ENCODE assay signal across 24 cellular contexts in the genomic region with DNA sequence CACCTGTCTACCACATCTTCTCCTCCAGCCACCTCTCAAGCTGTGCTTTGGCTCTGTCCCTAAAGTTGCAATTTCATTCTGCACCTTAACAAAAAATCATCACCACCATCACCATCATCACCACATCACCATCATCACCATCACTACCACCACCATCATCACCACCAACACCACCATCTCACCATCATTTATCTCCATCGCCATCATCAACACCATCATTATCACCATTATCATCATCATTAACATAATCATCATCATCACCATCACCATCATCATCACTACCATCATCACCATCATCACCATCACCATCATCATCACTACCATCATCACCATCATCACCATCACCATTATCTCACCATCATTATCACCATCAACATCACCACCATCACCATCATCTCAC.
"Had no signal": no experiment of that assay in that cellular context is flagged by ENCODE, and none has a peak within 500 bp of the region (broad histone marks: within the 10 kb centered on the region; RNA-seq: fewer than 3 reads in every experiment).

No MANE protein-coding gene starts in this region.

- H3K9me3 ChIP-seq: left ventricle myocardium inferior, ovary, right atrium auricular region, stomach, testis, thyroid gland, transverse colon, upper lobe of left lung had no signal

- FAIRE-seq: islet of Langerhans, kidney had no signal

- ATAC-seq: natural killer cell; sciatic nerve; stimulated activated naive B cell treated with anti-CD40 and anti-IgM and Interleukin-4, amounts not matched to agents 10 μg/mL and 1 μg/mL and 100 μg/mL, for 72 hours; stimulated activated naive CD8-positive, alpha-beta T cell treated with anti-CD3 and anti-CD28 coated beads, Interleukin-15, Interleukin-2, amounts not matched to agents 100 U/mL and 50 U/mL, for 24 hours had no signal

- H3K27me3 ChIP-seq: ovary, right atrium auricular region, stomach, testis, thyroid gland, transverse colon, upper lobe of left lung had no signal

- H3K4me1 ChIP-seq: left ventricle myocardium inferior, right atrium auricular region, stomach, testis, thyroid gland, transverse colon, upper lobe of left lung had no signal

- H3K36me3 ChIP-seq: left ventricle myocardium inferior, ovary, right atrium auricular region, stomach, thyroid gland, transverse colon, upper lobe of left lung had no signal

- H3K4me3 ChIP-seq: left ventricle myocardium inferior, lung, ovary, right atrium auricular region, skin epidermis, stomach, testis, thyroid gland, transverse colon, upper lobe of left lung had no signal

- H3K27ac ChIP-seq: left ventricle myocardium inferior, ovary, right atrium auricular region, skin epidermis, stomach, testis, thyroid gland, transverse colon, upper lobe of left lung had no signal

- DNase-seq: hypothalamus; immature natural killer cell; left ventricle myocardium inferior; mesendoderm; naive B cell; natural killer cell; ovary; stimulated activated CD4-positive, alpha-beta T cell treated with anti-CD3 and anti-CD28 coated beads, Interleukin-12 subunit alpha, Interleukin-12 subunit beta, amount 100 ng/mL, for 4 hours; stimulated activated CD4-positive, alpha-beta T cell treated with anti-CD3 and anti-CD28 coated beads, Interleukin-15, amount 100 ng/mL, for 24 hours; stimulated activated CD4-positive, alpha-beta T cell treated with anti-CD3 and anti-CD28 coated beads, Interleukin-2, amount 100 ng/mL, for 24 hours; stimulated activated CD4-positive, alpha-beta T cell treated with anti-CD3 and anti-CD28 coated beads, Interleukin-4, amount 100 ng/mL, for 1 hour; stimulated activated naive B cell treated with anti-CD40 and anti-IgM and Interleukin-4, amounts not matched to agents 10 μg/mL and 1 μg/mL and 100 μg/mL, for 72 hours; stimulated activated naive CD8-positive, alpha-beta T cell treated with anti-CD3 and anti-CD28 coated beads, Interleukin-15, Interleukin-2, amounts not matched to agents 100 U/mL and 50 U/mL, for 24 hours; stomach; testis; thyroid gland; transverse colon; upper lobe of left lung had no signal
